In genomic region chr6:106847116-106847515, GRCh38 we compare ENCODE assay signal across 17 cellular contexts.
DNase-seq lines count a peak whose midpoint lies in the region; ATAC-seq, FAIRE-seq and TF ChIP-seq lines count a peak whose summit lies in the region.
"Had no signal": no experiment of that assay in that cellular context is flagged by ENCODE, and none has a peak within 500 bp of the region (broad histone marks: within the 10 kb centered on the region; RNA-seq: fewer than 3 reads in every experiment).

No MANE protein-coding gene starts in this region.

- H3K27me3 Mint-ChIP-seq in memory B cell = no peaks in the 10 kb centered on the region

- DNase-seq in GM12891 (ENCODE audit: insufficient read length, low spot score) = no peak
- peak; percentile 63 for DNase-seq in MV-4-11 (lab: John Stamatoyannopoulos, UW)
- no peak for DNase-seq in memory B cell (ENCODE audit: low spot score in 2 of 2)
- DNase-seq in DMS153 (lab: John Stamatoyannopoulos, UW) = no peak
- DNase-seq in NCI-H526 (lab: John Stamatoyannopoulos, UW) = no peak
- DNase-seq in foreskin melanocyte = no peak
- DNase-seq: activated naive CD8-positive, alpha-beta T cell treated with anti-CD3 and anti-CD28 coated beads, Interleukin-2, amount 50 U/mL, for 24 hours; activated T-cell treated with anti-CD3 and anti-CD28 coated beads, Interleukin-2, amount 50 U/mL, for 48 hours; effector memory CD4-positive, alpha-beta T cell; NCI-H2029; SHP77; stimulated activated naive CD8-positive, alpha-beta T cell treated with anti-CD3 and anti-CD28 coated beads, Interleukin-15, Interleukin-2, amounts not matched to agents 100 U/mL and 50 U/mL, for 24 hours; T1000; upper lobe of right lung had no signal

- no peaks in the 10 kb centered on the region for H3K36me3 Mint-ChIP-seq in memory B cell

- no peak for TF ChIP-seq POLR2A in GM12891 (IDR thresholded peaks at IDR 0.05; ENCODE audit: low read depth, low read length)

- ATAC-seq in GM21717 (IDR thresholded peaks at IDR 0.05; ENCODE audit: unreplicated experiment) = peak; percentile 40
- peak; percentile 51 for ATAC-seq in memory B cell (ENCODE audit: low read depth)
- ATAC-seq in GM19463 (IDR thresholded peaks at IDR 0.05; ENCODE audit: unreplicated experiment) = no peak
- ATAC-seq: activated naive CD8-positive, alpha-beta T cell treated with anti-CD3 and anti-CD28 coated beads, Interleukin-2, amount 50 U/mL, for 24 hours; left lobe of liver; stimulated activated naive CD8-positive, alpha-beta T cell treated with anti-CD3 and anti-CD28 coated beads, Interleukin-15, Interleukin-2, amounts not matched to agents 100 U/mL and 50 U/mL, for 24 hours; upper lobe of right lung had no signal

- H3K9me3 Mint-ChIP-seq in memory B cell = no peaks in the 10 kb centered on the region
- H3K9me3 Mint-ChIP-seq: activated naive CD8-positive, alpha-beta T cell treated with anti-CD3 and anti-CD28 coated beads, Interleukin-2, amount 50 U/mL, for 24 hours had no signal

- peak overlapping the region; percentile 62 for H3K4me3 Mint-ChIP-seq in memory B cell
- H3K4me3 Mint-ChIP-seq: activated naive CD8-positive, alpha-beta T cell treated with anti-CD3 and anti-CD28 coated beads, Interleukin-2, amount 50 U/mL, for 24 hours had no signal

- H3K4me1 Mint-ChIP-seq in memory B cell = peaks cover 47% of the 10 kb centered on the region

- FAIRE-seq in GM12891 (lab: Jason Lieb, UNC) = no peak

- H3K27ac Mint-ChIP-seq in memory B cell = peak overlapping the region; percentile 87
- H3K27ac Mint-ChIP-seq: activated naive CD8-positive, alpha-beta T cell treated with anti-CD3 and anti-CD28 coated beads, Interleukin-2, amount 50 U/mL, for 24 hours had no signal

TF ChIP-seq in GM12891, 5 proteins besides CTCF, POLR2A, EP300 and RAD21:
- peak; percentile 97 for TF ChIP-seq SPI1 (IDR thresholded peaks at IDR 0.05; ENCODE audit: low read depth, low read length)
- TF ChIP-seq POU2F2 (IDR thresholded peaks at IDR 0.05; ENCODE audit: low read depth, low read length) = no peak
- no peak for TF ChIP-seq PAX5 (IDR thresholded peaks at IDR 0.05; ENCODE audit: insufficient read depth, low read length, severe bottlenecking)
- no peak for TF ChIP-seq POLR2AphosphoS5 (IDR thresholded peaks at IDR 0.05; ENCODE audit: low read depth, low read length)
